In the genomic region with DNA sequence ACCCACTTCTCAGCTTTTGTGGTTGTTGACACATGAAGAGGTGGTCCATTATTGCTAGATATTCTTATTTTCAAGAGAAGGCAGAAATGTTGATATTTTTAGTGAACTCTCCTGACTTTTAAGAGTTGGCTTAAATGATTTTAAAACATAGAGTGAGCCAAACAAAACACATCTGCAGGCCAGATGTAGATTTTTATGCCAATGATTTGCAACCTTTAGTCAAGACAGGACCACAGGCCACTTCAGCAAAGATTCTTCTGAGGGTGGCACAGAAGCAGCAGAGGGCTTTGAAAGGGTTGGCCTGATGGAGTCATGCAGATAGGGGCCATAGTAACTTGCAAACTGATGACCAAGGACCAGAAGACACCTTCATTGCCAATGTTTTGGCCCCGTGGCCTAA, we compare ENCODE assay signal across 23 cellular contexts.
"Had no signal": no experiment of that assay in that cellular context is flagged by ENCODE, and none has a peak within 500 bp of the region (broad histone marks: within the 10 kb centered on the region; RNA-seq: fewer than 3 reads in every experiment).

No MANE protein-coding gene starts in this region.

- H3K4me3 ChIP-seq: breast epithelium, mucosa of descending colon, pancreas, smooth muscle cell had no signal

- DNase-seq: activated CD4-positive, alpha-beta T cell treated with anti-CD3 and anti-CD28 coated beads for 1 hour; activated CD8-positive, alpha-beta memory T cell treated with anti-CD3 and anti-CD28 coated beads for 24 hours; activated CD8-positive, alpha-beta memory T cell treated with anti-CD3 and anti-CD28 coated beads, Interleukin-2, amount 50 U/mL, for 48 hours; activated effector memory CD4-positive, alpha-beta T cell treated with Interleukin-2 at 50 U/mL for 16 hours; activated naive CD4-positive, alpha-beta T cell treated with anti-CD3 and anti-CD28 coated beads, Interleukin-2, amount 10 ng/mL, durations not matched to agents 7 days and 5 days; activated naive CD8-positive, alpha-beta T cell treated with anti-CD3 and anti-CD28 coated beads, Interleukin-2, amount 50 U/mL, for 24 hours; activated T-cell treated with anti-CD3 and anti-CD28 coated beads, Interleukin-2, amount 50 U/mL, for 48 hours; aorta; effector memory CD8-positive, alpha-beta T cell; glutamatergic neuron; mammary epithelial cell; mucosa of descending colon; naive B cell; stimulated activated CD4-positive, alpha-beta T cell treated with anti-CD3 and anti-CD28 coated beads, Interleukin-4, amount 100 ng/mL, for 1 hour; SW 1271; T-helper 2 cell; WERI-Rb-1 had no signal

- H3K27ac ChIP-seq: pancreas, WERI-Rb-1 had no signal

- H3K4me1 ChIP-seq: breast epithelium, pancreas had no signal

- H3K9me3 Mint-ChIP-seq: activated naive CD8-positive, alpha-beta T cell treated with anti-CD3 and anti-CD28 coated beads, Interleukin-2, amount 50 U/mL, for 24 hours; effector memory CD8-positive, alpha-beta T cell; stimulated activated effector memory CD8-positive, alpha-beta T cell treated with anti-CD3 and anti-CD28 coated beads, Interleukin-12 subunit alpha, Interleukin-12 subunit beta, amount 100 ng/mL, for 72 hours had no signal

- ATAC-seq: activated naive CD8-positive, alpha-beta T cell treated with anti-CD3 and anti-CD28 coated beads, Interleukin-2, amount 50 U/mL, for 24 hours; effector memory CD8-positive, alpha-beta T cell; left lobe of liver; mucosa of descending colon; pancreas; stimulated activated effector memory CD8-positive, alpha-beta T cell treated with anti-CD3 and anti-CD28 coated beads, Interleukin-12 subunit alpha, Interleukin-12 subunit beta, amount 100 ng/mL, for 72 hours had no signal

- H3K36me3 Mint-ChIP-seq: activated naive CD4-positive, alpha-beta T cell treated with anti-CD3 and anti-CD28 coated beads, Interleukin-2, amount 10 ng/mL, durations not matched to agents 7 days and 5 days; naive B cell; stimulated activated effector memory CD8-positive, alpha-beta T cell treated with anti-CD3 and anti-CD28 coated beads, Interleukin-12 subunit alpha, Interleukin-12 subunit beta, amount 100 ng/mL, for 72 hours had no signal

- H3K9me3 ChIP-seq: breast epithelium, mucosa of descending colon, pancreas had no signal

- H3K27me3 ChIP-seq: breast epithelium, pancreas had no signal

- H3K36me3 ChIP-seq: breast epithelium, pancreas, WERI-Rb-1 had no signal

- H3K27ac Mint-ChIP-seq: activated naive CD4-positive, alpha-beta T cell treated with anti-CD3 and anti-CD28 coated beads, Interleukin-2, amount 10 ng/mL, durations not matched to agents 7 days and 5 days; activated naive CD8-positive, alpha-beta T cell treated with anti-CD3 and anti-CD28 coated beads, Interleukin-2, amount 50 U/mL, for 24 hours; dendritic cell treated with granulocyte-macrophage colony-stimulating factor and Interleukin-4, amounts not matched to agents 40 ng/mL and 50 ng/mL, for 4 days; effector memory CD8-positive, alpha-beta T cell; naive B cell; stimulated activated effector memory CD8-positive, alpha-beta T cell treated with anti-CD3 and anti-CD28 coated beads, Interleukin-12 subunit alpha, Interleukin-12 subunit beta, amount 100 ng/mL, for 72 hours had no signal

- H3K4me1 Mint-ChIP-seq: stimulated activated effector memory CD8-positive, alpha-beta T cell treated with anti-CD3 and anti-CD28 coated beads, Interleukin-12 subunit alpha, Interleukin-12 subunit beta, amount 100 ng/mL, for 72 hours had no signal

- H3K4me3 Mint-ChIP-seq: activated naive CD4-positive, alpha-beta T cell treated with anti-CD3 and anti-CD28 coated beads, Interleukin-2, amount 10 ng/mL, durations not matched to agents 7 days and 5 days; activated naive CD8-positive, alpha-beta T cell treated with anti-CD3 and anti-CD28 coated beads, Interleukin-2, amount 50 U/mL, for 24 hours; dendritic cell treated with granulocyte-macrophage colony-stimulating factor and Interleukin-4, amounts not matched to agents 40 ng/mL and 50 ng/mL, for 4 days; effector memory CD8-positive, alpha-beta T cell; naive B cell; stimulated activated effector memory CD8-positive, alpha-beta T cell treated with anti-CD3 and anti-CD28 coated beads, Interleukin-12 subunit alpha, Interleukin-12 subunit beta, amount 100 ng/mL, for 72 hours had no signal

- H3K27me3 Mint-ChIP-seq: activated naive CD8-positive, alpha-beta T cell treated with anti-CD3 and anti-CD28 coated beads, Interleukin-2, amount 50 U/mL, for 24 hours; dendritic cell treated with granulocyte-macrophage colony-stimulating factor and Interleukin-4, amounts not matched to agents 40 ng/mL and 50 ng/mL, for 4 days; naive B cell had no signal
